Comparison of ENCODE assay signal across 8 cellular contexts in the genomic region with DNA sequence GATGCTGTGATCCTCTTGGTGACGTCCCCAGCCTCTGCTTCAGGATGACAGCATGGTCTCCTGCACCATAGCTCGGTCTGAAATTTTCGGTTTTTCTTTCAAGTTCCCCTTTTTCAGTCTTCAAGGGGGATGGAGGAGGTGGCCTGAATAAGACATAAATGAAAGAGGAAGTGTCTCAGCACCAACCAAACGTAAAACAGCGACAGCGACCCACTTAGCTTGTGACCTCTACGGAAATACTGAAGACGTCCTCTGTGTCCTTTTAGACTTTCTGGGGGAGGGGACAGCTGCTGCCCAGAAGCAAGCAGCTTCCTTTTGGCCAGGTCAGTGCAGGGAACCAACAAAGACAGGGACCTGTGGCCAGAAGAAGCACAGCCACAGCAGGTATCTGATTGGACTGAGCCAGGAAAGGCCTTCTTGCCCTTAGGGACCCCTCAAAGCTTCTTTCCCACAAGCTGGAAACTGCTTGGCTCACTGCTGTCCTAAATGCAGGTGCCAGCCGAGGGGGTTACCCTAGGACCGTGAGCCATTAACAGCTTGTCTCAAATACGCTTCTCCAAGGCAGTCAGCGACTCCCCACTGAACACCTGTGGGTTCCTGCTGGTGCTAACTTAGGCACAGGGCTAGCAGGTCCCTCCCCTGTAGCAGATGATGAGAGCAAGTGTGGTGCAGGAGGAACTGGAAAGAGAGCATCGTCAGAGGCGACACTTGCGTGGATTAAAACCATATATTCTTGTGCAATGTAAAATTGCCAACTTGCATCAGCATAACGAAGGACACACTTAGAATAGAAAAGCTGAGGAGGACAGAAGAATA.
A peak's percentile ranks its signal among the peaks of the same experiment; 100 is the strongest.
DNase-seq lines count a peak whose midpoint lies in the region; ATAC-seq, FAIRE-seq and TF ChIP-seq lines count a peak whose summit lies in the region.
"Not testable (repeated sequence)": the region's sequence is repeated elsewhere in the genome, so short reads cannot be mapped to it uniquely, and the experiment has no call there.

No MANE protein-coding gene starts in this region.

- TF ChIP-seq CTCF in breast epithelium (IDR thresholded peaks at IDR 0.05), result not testable (repeated sequence)

- H3K4ac ChIP-seq in mesenchymal stem cell (ENCODE audit: low read depth in 1 of 2, low read length in 2 of 2), result peak overlapping the region; percentile 73 to 75

- not testable (repeated sequence) for TF ChIP-seq POLR2A in breast epithelium (IDR thresholded peaks at IDR 0.05)

- peak overlapping the region; percentile 75 for H4K91ac ChIP-seq in mesenchymal stem cell (ENCODE audit: low read length)

- H3K36me3 ChIP-seq in breast epithelium; mesenchymal stem cell (ENCODE audit: control insufficient read depth in 1 of 2, insufficient read depth in 2 of 2, low read depth in 1 of 2, low read length in 2 of 2): not testable (repeated sequence)

- not testable (repeated sequence) for H3K4me2 ChIP-seq in mesenchymal stem cell (ENCODE audit: low read length, poor library complexity, severe bottlenecking)

- H3K4me3 ChIP-seq in breast epithelium; mesenchymal stem cell (ENCODE audit: insufficient read depth in 1 of 2, low read depth in 1 of 2, low read length in 2 of 2): not testable (repeated sequence)

- peak; percentile 97 for DNase-seq in CD1c-positive myeloid dendritic cell (ENCODE audit: extremely low spot score)
- peak; percentile 48 for DNase-seq in GM19239 (ENCODE audit: insufficient read length, low spot score)
- peak; percentile 91 to 99 for DNase-seq in NOMO-1 (lab: John Stamatoyannopoulos, UW; ENCODE audit: unreplicated experiment in 2 of 2)
- DNase-seq in activated CD4-positive, alpha-beta T cell treated with anti-CD3 and anti-CD28 coated beads, Interleukin-2, amount 50 U/mL, for 48 hours, result peak; percentile 56 to 66
- not testable (repeated sequence) for DNase-seq in breast epithelium (ENCODE audit: low spot score in 2 of 2); mesenchymal stem cell
- DNase-seq in stimulated activated CD4-positive, alpha-beta T cell treated with anti-CD3 and anti-CD28 coated beads, TNF-alpha, amount 100 ng/mL, for 4 hours (ENCODE audit: low read depth in 3 of 3), result peak; percentile 18 to 30 (median 25)

- H2BK15ac ChIP-seq in mesenchymal stem cell (ENCODE audit: low read depth, poor library complexity, severe bottlenecking), result not testable (repeated sequence)

- H3K27ac ChIP-seq in breast epithelium, result peak overlapping the region; percentile 83 to 89
- not testable (repeated sequence) for H3K27ac ChIP-seq in mesenchymal stem cell (ENCODE audit: low read length, poor library complexity, severe bottlenecking)

- not testable (repeated sequence) for H2AK5ac ChIP-seq in mesenchymal stem cell (ENCODE audit: low read length, severe bottlenecking)

- H3K79me1 ChIP-seq in mesenchymal stem cell (replicated peaks; ENCODE audit: low read length, poor library complexity, severe bottlenecking), result not testable (repeated sequence)

- not testable (repeated sequence) for H2AFZ ChIP-seq in mesenchymal stem cell (ENCODE audit: low read depth, low read length)

- peak overlapping the region; percentile 49 for H2BK120ac ChIP-seq in mesenchymal stem cell (ENCODE audit: low read depth, low read length)

- H3K14ac ChIP-seq in mesenchymal stem cell (ENCODE audit: low read length in 2 of 2), result not testable (repeated sequence)

- peak overlapping the region; percentile 75 to 84 for H2BK12ac ChIP-seq in mesenchymal stem cell (ENCODE audit: low read length in 2 of 2)

- H3K27me3 ChIP-seq in breast epithelium; mesenchymal stem cell (ENCODE audit: control insufficient read depth in 1 of 2, insufficient read depth in 1 of 2, low read length in 2 of 2): not testable (repeated sequence)

- H4K8ac ChIP-seq in mesenchymal stem cell (ENCODE audit: low read length), result peak overlapping the region; percentile 75

- not testable (repeated sequence) for H2BK5ac ChIP-seq in mesenchymal stem cell (ENCODE audit: low read depth, low read length, poor library complexity, severe bottlenecking)

- H3K23ac ChIP-seq in mesenchymal stem cell (ENCODE audit: low read length in 2 of 2), result not testable (repeated sequence)

- peak; percentile 98 for FAIRE-seq in GM19239 (lab: Jason Lieb, UNC)

- 68% methylated on average over 16 of the region's 16 CpGs for WGBS in mesenchymal stem cell

- not testable (repeated sequence) for H3K9me3 ChIP-seq in breast epithelium; mesenchymal stem cell (ENCODE audit: control insufficient read depth, low read length)

- ATAC-seq in HG02981 (IDR thresholded peaks at IDR 0.05; ENCODE audit: unreplicated experiment), result peak; percentile 88

- intact Hi-C loops in breast epithelium (cut with DNase I; ENCODE audit: low total_unique reads), result not testable (repeated sequence)

- H3K4me1 ChIP-seq in breast epithelium; mesenchymal stem cell (ENCODE audit: control insufficient read depth, insufficient read depth, low read depth, low read length): not testable (repeated sequence)

- H3K18ac ChIP-seq in mesenchymal stem cell (ENCODE audit: low read depth in 1 of 2, low read length in 2 of 2), result peak overlapping the region; percentile 37 to 75

- not testable (repeated sequence) for H3K9ac ChIP-seq in mesenchymal stem cell (ENCODE audit: low read length)
